ENCODE assay signal across 20 cellular contexts in genomic region chr20:57666834-57667157, GRCh38. TPM values are rescaled to one million over a fixed set of nuclear protein-coding genes. Genes with fewer than 3 reads are reported as not detected.
"Had no signal": no experiment of that assay in that cellular context is flagged by ENCODE, and none has a peak within 500 bp of the region (broad histone marks: within the 10 kb centered on the region; RNA-seq: fewer than 3 reads in every experiment).

No MANE protein-coding gene starts in this region.

- H3K4me1 ChIP-seq: adrenal gland had no signal

- H3K4me3 Mint-ChIP-seq: nephron progenitor cell, T-cell had no signal

- H3K27me3 ChIP-seq: adrenal gland, dorsolateral prefrontal cortex, hepatocyte, transverse colon, uterus had no signal

- H3K36me3 Mint-ChIP-seq: activated naive CD4-positive, alpha-beta T cell treated with anti-CD3 and anti-CD28 coated beads, Interleukin-2, amount 50 U/mL, for 72 hours; T-cell had no signal

- H3K27ac ChIP-seq: adrenal gland, dorsolateral prefrontal cortex, epithelial cell of prostate, hepatocyte, lower lobe of right lung had no signal

- H3K9me3 Mint-ChIP-seq: activated naive CD4-positive, alpha-beta T cell treated with anti-CD3 and anti-CD28 coated beads, Interleukin-2, amount 50 U/mL, for 72 hours; nephron progenitor cell; T-cell had no signal

- H3K9me3 ChIP-seq: adrenal gland, lower lobe of right lung, transverse colon, uterus had no signal

- ATAC-seq: activated CD4-positive, CD25-positive, alpha-beta regulatory T cell treated with anti-CD3 and anti-CD28 coated beads, Interleukin-2, amount 50 U/mL, for 24 hours; activated naive CD4-positive, alpha-beta T cell treated with anti-CD3 and anti-CD28 coated beads, Interleukin-2, amount 50 U/mL, for 72 hours; left colon; lower lobe of right lung; T-cell had no signal

- H3K27ac Mint-ChIP-seq: activated naive CD4-positive, alpha-beta T cell treated with anti-CD3 and anti-CD28 coated beads, Interleukin-2, amount 50 U/mL, for 72 hours; T-cell had no signal

- H3K36me3 ChIP-seq: adrenal gland, lower lobe of right lung, transverse colon, uterus had no signal

- H3K4me1 Mint-ChIP-seq: T-cell had no signal

- H3K4me3 ChIP-seq: adrenal gland, dorsolateral prefrontal cortex, hepatocyte, lower lobe of right lung, transverse colon, uterus had no signal

- DNase-seq: activated CD4-positive, alpha-beta T cell treated with anti-CD3 and anti-CD28 coated beads, Interleukin-2, amount 50 U/mL, for 1 hour; activated CD8-positive, alpha-beta memory T cell treated with anti-CD3 and anti-CD28 coated beads for 24 hours; activated gamma-delta T cell; adrenal gland; dorsolateral prefrontal cortex; foreskin fibroblast; nephron progenitor cell; occipital lobe; stimulated activated CD4-positive, alpha-beta T cell treated with anti-CD3 and anti-CD28 coated beads, Interleukin-2, amount 100 ng/mL, for 24 hours; stimulated activated naive CD4-positive, alpha-beta T cell treated with Interleukin-2 at 50 U/mL for 16 hours; T-cell; transverse colon; uterus had no signal

RNA-seq across cellular contexts. Expression of gene ZBP1, which starts 46.6 kb away (rescaled TPM):
- total RNA-seq: glomerular endothelial cell, hepatocyte, occipital lobe had no signal
